In the genomic region with DNA sequence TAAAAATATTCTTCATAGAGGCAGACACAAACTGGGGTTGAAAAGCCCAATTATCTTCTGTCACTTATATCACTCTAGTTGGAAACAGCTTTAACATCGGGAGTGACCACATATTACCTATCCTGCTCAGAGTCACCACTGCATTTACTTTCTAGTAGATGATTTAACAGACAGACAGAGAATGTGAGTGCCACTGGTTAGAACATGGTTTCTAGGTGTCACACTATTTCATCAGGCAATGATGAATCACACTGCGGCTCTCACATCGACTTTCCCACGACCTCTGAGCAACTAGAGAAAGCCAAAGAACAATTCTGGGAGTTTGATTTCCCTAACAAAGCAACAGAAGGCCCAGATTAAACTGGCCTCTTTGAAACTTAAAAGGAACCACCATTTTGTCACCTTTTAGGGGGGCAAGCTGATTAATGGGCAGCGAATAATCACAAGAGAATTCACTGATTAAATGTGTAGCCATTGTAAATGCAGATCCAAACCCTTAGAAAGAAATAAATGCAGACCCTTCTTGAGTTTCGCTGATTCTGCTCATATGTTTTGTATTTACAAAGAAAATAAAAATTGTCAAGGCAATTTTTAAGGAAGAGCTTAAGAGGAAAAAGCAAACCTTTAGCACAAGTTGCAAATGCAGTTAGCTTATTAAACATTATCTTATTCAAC, we compare ENCODE assay signal across 13 cellular contexts.
DNase-seq lines count a peak whose midpoint lies in the region; ATAC-seq lines count a peak whose summit lies in the region.
"Had no signal": no experiment of that assay in that cellular context is flagged by ENCODE, and none has a peak within 500 bp of the region (broad histone marks: within the 10 kb centered on the region; RNA-seq: fewer than 3 reads in every experiment).

No MANE protein-coding gene starts in this region.

- no peaks in the 10 kb centered on the region for H3K27me3 Mint-ChIP-seq in activated naive CD4-positive, alpha-beta T cell treated with anti-CD3 and anti-CD28 coated beads, Interleukin-2, amount 10 ng/mL, durations not matched to agents 7 days and 5 days

- no peak overlapping the region for H3K4me3 Mint-ChIP-seq in activated naive CD4-positive, alpha-beta T cell treated with anti-CD3 and anti-CD28 coated beads, Interleukin-2, amount 10 ng/mL, durations not matched to agents 7 days and 5 days
- H3K4me3 Mint-ChIP-seq: natural killer cell treated with Interleukin-12 subunit alpha and Interleukin-12 subunit beta and Interleukin-15 and Interleukin-18, amount 100 ng/mL, for 72 hours had no signal

- peaks cover 5 to 7% of the 10 kb centered on the region in 2 donors for H3K9me3 Mint-ChIP-seq in activated naive CD4-positive, alpha-beta T cell treated with anti-CD3 and anti-CD28 coated beads, Interleukin-2, amount 50 U/mL, for 72 hours
- H3K9me3 Mint-ChIP-seq in activated naive CD4-positive, alpha-beta T cell treated with anti-CD3 and anti-CD28 coated beads, Interleukin-2, amount 10 ng/mL, durations not matched to agents 7 days and 5 days: no peaks in the 10 kb centered on the region

- H3K36me3 Mint-ChIP-seq in activated naive CD4-positive, alpha-beta T cell treated with anti-CD3 and anti-CD28 coated beads, Interleukin-2, amount 50 U/mL, for 72 hours: peaks cover 0 to 4% of the 10 kb centered on the region in 2 donors
- no peaks in the 10 kb centered on the region for H3K36me3 Mint-ChIP-seq in activated naive CD4-positive, alpha-beta T cell treated with anti-CD3 and anti-CD28 coated beads, Interleukin-2, amount 10 ng/mL, durations not matched to agents 7 days and 5 days
- H3K36me3 Mint-ChIP-seq: natural killer cell treated with Interleukin-12 subunit alpha and Interleukin-12 subunit beta and Interleukin-15 and Interleukin-18, amount 100 ng/mL, for 72 hours had no signal

- no peaks in the 10 kb centered on the region for H3K4me1 Mint-ChIP-seq in activated naive CD4-positive, alpha-beta T cell treated with anti-CD3 and anti-CD28 coated beads, Interleukin-2, amount 10 ng/mL, durations not matched to agents 7 days and 5 days

- no peak overlapping the region for H3K27ac Mint-ChIP-seq in activated naive CD4-positive, alpha-beta T cell treated with anti-CD3 and anti-CD28 coated beads, Interleukin-2, amount 50 U/mL, for 72 hours
- H3K27ac Mint-ChIP-seq in activated naive CD4-positive, alpha-beta T cell treated with anti-CD3 and anti-CD28 coated beads, Interleukin-2, amount 10 ng/mL, durations not matched to agents 7 days and 5 days: no peak overlapping the region
- H3K27ac Mint-ChIP-seq: natural killer cell treated with Interleukin-12 subunit alpha and Interleukin-12 subunit beta and Interleukin-15 and Interleukin-18, amount 100 ng/mL, for 72 hours had no signal

- CTCF ChIA-PET in activated naive CD4-positive, alpha-beta T cell treated with anti-CD3 and anti-CD28 coated beads, Interleukin-2, amount 10 ng/mL, durations not matched to agents 7 days and 5 days (lab: Charles Lee): no interaction called here

- peak; percentile 22 to 31 for ATAC-seq in activated naive CD4-positive, alpha-beta T cell treated with anti-CD3 and anti-CD28 coated beads, Interleukin-2, amount 50 U/mL, for 72 hours
- no peak for ATAC-seq in HG03039 (IDR thresholded peaks at IDR 0.05; ENCODE audit: unreplicated experiment)

- no peak for DNase-seq in activated naive CD4-positive, alpha-beta T cell treated with anti-CD3 and anti-CD28 coated beads, Interleukin-2, amount 50 U/mL, for 72 hours (ENCODE audit: low spot score in 2 of 2)
- DNase-seq in activated naive CD4-positive, alpha-beta T cell treated with anti-CD3 and anti-CD28 coated beads, Interleukin-2, amount 10 ng/mL, durations not matched to agents 7 days and 5 days: no peak
- peak; percentile 6 for DNase-seq in amniotic epithelial cell (ENCODE audit: low read depth)
- peak; percentile 23 for DNase-seq in fibroblast of the conjunctiva (ENCODE audit: low read depth)
- DNase-seq in stromal cell of bone marrow (ENCODE audit: low read depth): peak; percentile 11
- DNase-seq in activated gamma-delta T cell (lab: John Stamatoyannopoulos, UW): no peak
- no peak for DNase-seq in AG08396 (ENCODE audit: low spot score)
- DNase-seq: DMS153, NCI-H345, trophoblast cell, WERI-Rb-1 had no signal

Comparison
In these comparisons a context has a peak if more than half of its experiments do, and no peak if none do; other contexts are left out.
1. DNase-seq: peak in amniotic epithelial cell (single experiment), fibroblast of the conjunctiva (single experiment) and stromal cell of bone marrow (single experiment); none in activated naive CD4-positive, alpha-beta T cell treated with anti-CD3 and anti-CD28 coated beads, Interleukin-2, amount 50 U/mL, for 72 hours (0 of 2), activated naive CD4-positive, alpha-beta T cell treated with anti-CD3 and anti-CD28 coated beads, Interleukin-2, amount 10 ng/mL, durations not matched to agents 7 days and 5 days (single experiment), activated gamma-delta T cell (single experiment) and AG08396 (single experiment).